ENCODE assay signal across 1 cellular context in the genomic region with DNA sequence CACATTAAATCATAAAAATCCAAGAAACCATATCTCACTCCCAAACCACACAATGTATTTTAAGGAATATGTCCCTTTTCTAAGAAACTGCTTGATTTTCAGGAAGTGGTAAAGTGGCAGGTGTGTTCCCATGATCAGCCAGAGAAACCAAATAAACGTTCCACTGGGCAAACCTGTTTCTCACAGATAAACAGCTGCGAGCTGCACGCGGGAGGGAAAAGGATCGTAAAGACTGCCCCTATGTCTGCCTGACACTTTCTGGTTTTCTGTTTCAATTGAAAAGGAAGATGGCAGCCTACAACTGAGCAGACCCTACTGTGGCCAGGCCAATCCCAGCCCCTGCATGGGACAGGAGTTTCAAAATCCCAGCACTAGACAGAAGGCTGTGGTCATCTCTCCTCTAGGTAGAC.
TF ChIP-seq lines count a peak whose summit lies in the region.

No MANE protein-coding gene starts in this region.

TF ChIP-seq in K562, 482 proteins besides CTCF, POLR2A, EP300 and RAD21 (continued from another document and continues in another):
- TF ChIP-seq DIDO1 (tag; IDR thresholded peaks at IDR 0.05; ENCODE audit: low read depth) (no peak), MAFF (IDR thresholded peaks at IDR 0.05; ENCODE audit: low read length) (no peak), BRF1 (IDR thresholded peaks at IDR 0.05; ENCODE audit: borderline replicate concordance, extremely low read depth, insufficient read length) (no peak), GATAD2B (IDR thresholded peaks at IDR 0.05; ENCODE audit: borderline replicate concordance) (0 out of 2 replicates have a peak, but pooled peaks have one; percentile 31), ZEB2 (IDR thresholded peaks at IDR 0.05) (peak; percentile 77; the same call in 1 of the 2 replicates), ETV5 (CRISPR knock-in tag; IDR thresholded peaks at IDR 0.05; ENCODE audit: low read depth) (peak; percentile 91), NFRKB (IDR thresholded peaks at IDR 0.05; ENCODE audit: low read depth) (0 out of 2 replicates have a peak, but pooled peaks have one; percentile 40), ZNF507 (tag; conservative IDR thresholded peaks at IDR 0.05) (no peak), ZBTB7A (IDR thresholded peaks at IDR 0.05; ENCODE audit: borderline replicate concordance, control insufficient read depth, low read depth, low read length) (no peak), NCOA4 (IDR thresholded peaks at IDR 0.05; ENCODE audit: partially characterized antibody) (no peak), POLR2AphosphoS2 (IDR thresholded peaks at IDR 0.05; ENCODE audit: low read length) (no peak), NCOR1 (IDR thresholded peaks at IDR 0.05) (peak; percentile 96), DACH1 (IDR thresholded peaks at IDR 0.05; ENCODE audit: partially characterized antibody) (peak; percentile 51), ZNF431 (CRISPR knock-in tag; IDR thresholded peaks at IDR 0.05) (no peak), ZNF23 (CRISPR knock-in tag; IDR thresholded peaks at IDR 0.05) (no peak), TAF9B (IDR thresholded peaks at IDR 0.05; ENCODE audit: partially characterized antibody) (peak; percentile 37), MBD2 (IDR thresholded peaks at IDR 0.05; ENCODE audit: borderline replicate concordance, low read depth) (peak; percentile 46; the same call in 1 of the 2 replicates), NR2F6 (CRISPR knock-in tag; IDR thresholded peaks at IDR 0.05) (no peak)
- TF ChIP-seq, protein P1, sequence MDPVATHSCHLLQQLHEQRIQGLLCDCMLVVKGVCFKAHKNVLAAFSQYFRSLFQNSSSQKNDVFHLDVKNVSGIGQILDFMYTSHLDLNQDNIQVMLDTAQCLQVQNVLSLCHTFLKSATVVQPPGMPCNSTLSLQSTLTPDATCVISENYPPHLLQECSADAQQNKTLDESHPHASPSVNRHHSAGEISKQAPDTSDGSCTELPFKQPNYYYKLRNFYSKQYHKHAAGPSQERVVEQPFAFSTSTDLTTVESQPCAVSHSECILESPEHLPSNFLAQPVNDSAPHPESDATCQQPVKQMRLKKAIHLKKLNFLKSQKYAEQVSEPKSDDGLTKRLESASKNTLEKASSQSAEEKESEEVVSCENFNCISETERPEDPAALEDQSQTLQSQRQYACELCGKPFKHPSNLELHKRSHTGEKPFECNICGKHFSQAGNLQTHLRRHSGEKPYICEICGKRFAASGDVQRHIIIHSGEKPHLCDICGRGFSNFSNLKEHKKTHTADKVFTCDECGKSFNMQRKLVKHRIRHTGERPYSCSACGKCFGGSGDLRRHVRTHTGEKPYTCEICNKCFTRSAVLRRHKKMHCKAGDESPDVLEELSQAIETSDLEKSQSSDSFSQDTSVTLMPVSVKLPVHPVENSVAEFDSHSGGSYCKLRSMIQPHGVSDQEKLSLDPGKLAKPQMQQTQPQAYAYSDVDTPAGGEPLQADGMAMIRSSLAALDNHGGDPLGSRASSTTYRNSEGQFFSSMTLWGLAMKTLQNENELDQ (CRISPR knock-in tag; IDR thresholded peaks at IDR 0.05; ENCODE audit: borderline replicate concordance), result no peak
- TF ChIP-seq, protein P2, sequence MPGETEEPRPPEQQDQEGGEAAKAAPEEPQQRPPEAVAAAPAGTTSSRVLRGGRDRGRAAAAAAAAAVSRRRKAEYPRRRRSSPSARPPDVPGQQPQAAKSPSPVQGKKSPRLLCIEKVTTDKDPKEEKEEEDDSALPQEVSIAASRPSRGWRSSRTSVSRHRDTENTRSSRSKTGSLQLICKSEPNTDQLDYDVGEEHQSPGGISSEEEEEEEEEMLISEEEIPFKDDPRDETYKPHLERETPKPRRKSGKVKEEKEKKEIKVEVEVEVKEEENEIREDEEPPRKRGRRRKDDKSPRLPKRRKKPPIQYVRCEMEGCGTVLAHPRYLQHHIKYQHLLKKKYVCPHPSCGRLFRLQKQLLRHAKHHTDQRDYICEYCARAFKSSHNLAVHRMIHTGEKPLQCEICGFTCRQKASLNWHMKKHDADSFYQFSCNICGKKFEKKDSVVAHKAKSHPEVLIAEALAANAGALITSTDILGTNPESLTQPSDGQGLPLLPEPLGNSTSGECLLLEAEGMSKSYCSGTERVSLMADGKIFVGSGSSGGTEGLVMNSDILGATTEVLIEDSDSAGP (CRISPR knock-in tag; IDR thresholded peaks at IDR 0.05), result no peak
- TF ChIP-seq, protein P3, sequence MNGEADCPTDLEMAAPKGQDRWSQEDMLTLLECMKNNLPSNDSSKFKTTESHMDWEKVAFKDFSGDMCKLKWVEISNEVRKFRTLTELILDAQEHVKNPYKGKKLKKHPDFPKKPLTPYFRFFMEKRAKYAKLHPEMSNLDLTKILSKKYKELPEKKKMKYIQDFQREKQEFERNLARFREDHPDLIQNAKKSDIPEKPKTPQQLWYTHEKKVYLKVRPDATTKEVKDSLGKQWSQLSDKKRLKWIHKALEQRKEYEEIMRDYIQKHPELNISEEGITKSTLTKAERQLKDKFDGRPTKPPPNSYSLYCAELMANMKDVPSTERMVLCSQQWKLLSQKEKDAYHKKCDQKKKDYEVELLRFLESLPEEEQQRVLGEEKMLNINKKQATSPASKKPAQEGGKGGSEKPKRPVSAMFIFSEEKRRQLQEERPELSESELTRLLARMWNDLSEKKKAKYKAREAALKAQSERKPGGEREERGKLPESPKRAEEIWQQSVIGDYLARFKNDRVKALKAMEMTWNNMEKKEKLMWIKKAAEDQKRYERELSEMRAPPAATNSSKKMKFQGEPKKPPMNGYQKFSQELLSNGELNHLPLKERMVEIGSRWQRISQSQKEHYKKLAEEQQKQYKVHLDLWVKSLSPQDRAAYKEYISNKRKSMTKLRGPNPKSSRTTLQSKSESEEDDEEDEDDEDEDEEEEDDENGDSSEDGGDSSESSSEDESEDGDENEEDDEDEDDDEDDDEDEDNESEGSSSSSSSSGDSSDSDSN (IDR thresholded peaks at IDR 0.05; ENCODE audit: borderline replicate concordance in 1 of 2, low read depth in 2 of 2, low read length in 2 of 2), result no peak
- TF ChIP-seq, protein P4, sequence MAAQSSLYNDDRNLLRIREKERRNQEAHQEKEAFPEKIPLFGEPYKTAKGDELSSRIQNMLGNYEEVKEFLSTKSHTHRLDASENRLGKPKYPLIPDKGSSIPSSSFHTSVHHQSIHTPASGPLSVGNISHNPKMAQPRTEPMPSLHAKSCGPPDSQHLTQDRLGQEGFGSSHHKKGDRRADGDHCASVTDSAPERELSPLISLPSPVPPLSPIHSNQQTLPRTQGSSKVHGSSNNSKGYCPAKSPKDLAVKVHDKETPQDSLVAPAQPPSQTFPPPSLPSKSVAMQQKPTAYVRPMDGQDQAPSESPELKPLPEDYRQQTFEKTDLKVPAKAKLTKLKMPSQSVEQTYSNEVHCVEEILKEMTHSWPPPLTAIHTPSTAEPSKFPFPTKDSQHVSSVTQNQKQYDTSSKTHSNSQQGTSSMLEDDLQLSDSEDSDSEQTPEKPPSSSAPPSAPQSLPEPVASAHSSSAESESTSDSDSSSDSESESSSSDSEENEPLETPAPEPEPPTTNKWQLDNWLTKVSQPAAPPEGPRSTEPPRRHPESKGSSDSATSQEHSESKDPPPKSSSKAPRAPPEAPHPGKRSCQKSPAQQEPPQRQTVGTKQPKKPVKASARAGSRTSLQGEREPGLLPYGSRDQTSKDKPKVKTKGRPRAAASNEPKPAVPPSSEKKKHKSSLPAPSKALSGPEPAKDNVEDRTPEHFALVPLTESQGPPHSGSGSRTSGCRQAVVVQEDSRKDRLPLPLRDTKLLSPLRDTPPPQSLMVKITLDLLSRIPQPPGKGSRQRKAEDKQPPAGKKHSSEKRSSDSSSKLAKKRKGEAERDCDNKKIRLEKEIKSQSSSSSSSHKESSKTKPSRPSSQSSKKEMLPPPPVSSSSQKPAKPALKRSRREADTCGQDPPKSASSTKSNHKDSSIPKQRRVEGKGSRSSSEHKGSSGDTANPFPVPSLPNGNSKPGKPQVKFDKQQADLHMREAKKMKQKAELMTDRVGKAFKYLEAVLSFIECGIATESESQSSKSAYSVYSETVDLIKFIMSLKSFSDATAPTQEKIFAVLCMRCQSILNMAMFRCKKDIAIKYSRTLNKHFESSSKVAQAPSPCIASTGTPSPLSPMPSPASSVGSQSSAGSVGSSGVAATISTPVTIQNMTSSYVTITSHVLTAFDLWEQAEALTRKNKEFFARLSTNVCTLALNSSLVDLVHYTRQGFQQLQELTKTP (IDR thresholded peaks at IDR 0.05; ENCODE audit: low read depth in 1 of 2, partially characterized antibody in 2 of 2), result peak; percentile 23 to 85
- TF ChIP-seq, protein P5, sequence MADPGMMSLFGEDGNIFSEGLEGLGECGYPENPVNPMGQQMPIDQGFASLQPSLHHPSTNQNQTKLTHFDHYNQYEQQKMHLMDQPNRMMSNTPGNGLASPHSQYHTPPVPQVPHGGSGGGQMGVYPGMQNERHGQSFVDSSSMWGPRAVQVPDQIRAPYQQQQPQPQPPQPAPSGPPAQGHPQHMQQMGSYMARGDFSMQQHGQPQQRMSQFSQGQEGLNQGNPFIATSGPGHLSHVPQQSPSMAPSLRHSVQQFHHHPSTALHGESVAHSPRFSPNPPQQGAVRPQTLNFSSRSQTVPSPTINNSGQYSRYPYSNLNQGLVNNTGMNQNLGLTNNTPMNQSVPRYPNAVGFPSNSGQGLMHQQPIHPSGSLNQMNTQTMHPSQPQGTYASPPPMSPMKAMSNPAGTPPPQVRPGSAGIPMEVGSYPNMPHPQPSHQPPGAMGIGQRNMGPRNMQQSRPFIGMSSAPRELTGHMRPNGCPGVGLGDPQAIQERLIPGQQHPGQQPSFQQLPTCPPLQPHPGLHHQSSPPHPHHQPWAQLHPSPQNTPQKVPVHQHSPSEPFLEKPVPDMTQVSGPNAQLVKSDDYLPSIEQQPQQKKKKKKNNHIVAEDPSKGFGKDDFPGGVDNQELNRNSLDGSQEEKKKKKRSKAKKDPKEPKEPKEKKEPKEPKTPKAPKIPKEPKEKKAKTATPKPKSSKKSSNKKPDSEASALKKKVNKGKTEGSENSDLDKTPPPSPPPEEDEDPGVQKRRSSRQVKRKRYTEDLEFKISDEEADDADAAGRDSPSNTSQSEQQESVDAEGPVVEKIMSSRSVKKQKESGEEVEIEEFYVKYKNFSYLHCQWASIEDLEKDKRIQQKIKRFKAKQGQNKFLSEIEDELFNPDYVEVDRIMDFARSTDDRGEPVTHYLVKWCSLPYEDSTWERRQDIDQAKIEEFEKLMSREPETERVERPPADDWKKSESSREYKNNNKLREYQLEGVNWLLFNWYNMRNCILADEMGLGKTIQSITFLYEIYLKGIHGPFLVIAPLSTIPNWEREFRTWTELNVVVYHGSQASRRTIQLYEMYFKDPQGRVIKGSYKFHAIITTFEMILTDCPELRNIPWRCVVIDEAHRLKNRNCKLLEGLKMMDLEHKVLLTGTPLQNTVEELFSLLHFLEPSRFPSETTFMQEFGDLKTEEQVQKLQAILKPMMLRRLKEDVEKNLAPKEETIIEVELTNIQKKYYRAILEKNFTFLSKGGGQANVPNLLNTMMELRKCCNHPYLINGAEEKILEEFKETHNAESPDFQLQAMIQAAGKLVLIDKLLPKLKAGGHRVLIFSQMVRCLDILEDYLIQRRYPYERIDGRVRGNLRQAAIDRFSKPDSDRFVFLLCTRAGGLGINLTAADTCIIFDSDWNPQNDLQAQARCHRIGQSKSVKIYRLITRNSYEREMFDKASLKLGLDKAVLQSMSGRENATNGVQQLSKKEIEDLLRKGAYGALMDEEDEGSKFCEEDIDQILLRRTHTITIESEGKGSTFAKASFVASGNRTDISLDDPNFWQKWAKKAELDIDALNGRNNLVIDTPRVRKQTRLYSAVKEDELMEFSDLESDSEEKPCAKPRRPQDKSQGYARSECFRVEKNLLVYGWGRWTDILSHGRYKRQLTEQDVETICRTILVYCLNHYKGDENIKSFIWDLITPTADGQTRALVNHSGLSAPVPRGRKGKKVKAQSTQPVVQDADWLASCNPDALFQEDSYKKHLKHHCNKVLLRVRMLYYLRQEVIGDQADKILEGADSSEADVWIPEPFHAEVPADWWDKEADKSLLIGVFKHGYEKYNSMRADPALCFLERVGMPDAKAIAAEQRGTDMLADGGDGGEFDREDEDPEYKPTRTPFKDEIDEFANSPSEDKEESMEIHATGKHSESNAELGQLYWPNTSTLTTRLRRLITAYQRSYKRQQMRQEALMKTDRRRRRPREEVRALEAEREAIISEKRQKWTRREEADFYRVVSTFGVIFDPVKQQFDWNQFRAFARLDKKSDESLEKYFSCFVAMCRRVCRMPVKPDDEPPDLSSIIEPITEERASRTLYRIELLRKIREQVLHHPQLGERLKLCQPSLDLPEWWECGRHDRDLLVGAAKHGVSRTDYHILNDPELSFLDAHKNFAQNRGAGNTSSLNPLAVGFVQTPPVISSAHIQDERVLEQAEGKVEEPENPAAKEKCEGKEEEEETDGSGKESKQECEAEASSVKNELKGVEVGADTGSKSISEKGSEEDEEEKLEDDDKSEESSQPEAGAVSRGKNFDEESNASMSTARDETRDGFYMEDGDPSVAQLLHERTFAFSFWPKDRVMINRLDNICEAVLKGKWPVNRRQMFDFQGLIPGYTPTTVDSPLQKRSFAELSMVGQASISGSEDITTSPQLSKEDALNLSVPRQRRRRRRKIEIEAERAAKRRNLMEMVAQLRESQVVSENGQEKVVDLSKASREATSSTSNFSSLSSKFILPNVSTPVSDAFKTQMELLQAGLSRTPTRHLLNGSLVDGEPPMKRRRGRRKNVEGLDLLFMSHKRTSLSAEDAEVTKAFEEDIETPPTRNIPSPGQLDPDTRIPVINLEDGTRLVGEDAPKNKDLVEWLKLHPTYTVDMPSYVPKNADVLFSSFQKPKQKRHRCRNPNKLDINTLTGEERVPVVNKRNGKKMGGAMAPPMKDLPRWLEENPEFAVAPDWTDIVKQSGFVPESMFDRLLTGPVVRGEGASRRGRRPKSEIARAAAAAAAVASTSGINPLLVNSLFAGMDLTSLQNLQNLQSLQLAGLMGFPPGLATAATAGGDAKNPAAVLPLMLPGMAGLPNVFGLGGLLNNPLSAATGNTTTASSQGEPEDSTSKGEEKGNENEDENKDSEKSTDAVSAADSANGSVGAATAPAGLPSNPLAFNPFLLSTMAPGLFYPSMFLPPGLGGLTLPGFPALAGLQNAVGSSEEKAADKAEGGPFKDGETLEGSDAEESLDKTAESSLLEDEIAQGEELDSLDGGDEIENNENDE (IDR thresholded peaks at IDR 0.05; ENCODE audit: low read depth, low read length), result no peak
- TF ChIP-seq, protein P6, sequence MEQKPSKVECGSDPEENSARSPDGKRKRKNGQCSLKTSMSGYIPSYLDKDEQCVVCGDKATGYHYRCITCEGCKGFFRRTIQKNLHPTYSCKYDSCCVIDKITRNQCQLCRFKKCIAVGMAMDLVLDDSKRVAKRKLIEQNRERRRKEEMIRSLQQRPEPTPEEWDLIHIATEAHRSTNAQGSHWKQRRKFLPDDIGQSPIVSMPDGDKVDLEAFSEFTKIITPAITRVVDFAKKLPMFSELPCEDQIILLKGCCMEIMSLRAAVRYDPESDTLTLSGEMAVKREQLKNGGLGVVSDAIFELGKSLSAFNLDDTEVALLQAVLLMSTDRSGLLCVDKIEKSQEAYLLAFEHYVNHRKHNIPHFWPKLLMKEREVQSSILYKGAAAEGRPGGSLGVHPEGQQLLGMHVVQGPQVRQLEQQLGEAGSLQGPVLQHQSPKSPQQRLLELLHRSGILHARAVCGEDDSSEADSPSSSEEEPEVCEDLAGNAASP (IDR thresholded peaks at IDR 0.05), result no peak
- TF ChIP-seq, protein P7, sequence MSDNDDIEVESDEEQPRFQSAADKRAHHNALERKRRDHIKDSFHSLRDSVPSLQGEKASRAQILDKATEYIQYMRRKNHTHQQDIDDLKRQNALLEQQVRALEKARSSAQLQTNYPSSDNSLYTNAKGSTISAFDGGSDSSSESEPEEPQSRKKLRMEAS (CRISPR knock-in tag; IDR thresholded peaks at IDR 0.05), result peak; percentile 57
- TF ChIP-seq, protein P8, sequence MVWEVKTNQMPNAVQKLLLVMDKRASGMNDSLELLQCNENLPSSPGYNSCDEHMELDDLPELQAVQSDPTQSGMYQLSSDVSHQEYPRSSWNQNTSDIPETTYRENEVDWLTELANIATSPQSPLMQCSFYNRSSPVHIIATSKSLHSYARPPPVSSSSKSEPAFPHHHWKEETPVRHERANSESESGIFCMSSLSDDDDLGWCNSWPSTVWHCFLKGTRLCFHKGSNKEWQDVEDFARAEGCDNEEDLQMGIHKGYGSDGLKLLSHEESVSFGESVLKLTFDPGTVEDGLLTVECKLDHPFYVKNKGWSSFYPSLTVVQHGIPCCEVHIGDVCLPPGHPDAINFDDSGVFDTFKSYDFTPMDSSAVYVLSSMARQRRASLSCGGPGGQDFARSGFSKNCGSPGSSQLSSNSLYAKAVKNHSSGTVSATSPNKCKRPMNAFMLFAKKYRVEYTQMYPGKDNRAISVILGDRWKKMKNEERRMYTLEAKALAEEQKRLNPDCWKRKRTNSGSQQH (CRISPR knock-in tag; IDR thresholded peaks at IDR 0.05), result no peak
